In the genomic region with DNA sequence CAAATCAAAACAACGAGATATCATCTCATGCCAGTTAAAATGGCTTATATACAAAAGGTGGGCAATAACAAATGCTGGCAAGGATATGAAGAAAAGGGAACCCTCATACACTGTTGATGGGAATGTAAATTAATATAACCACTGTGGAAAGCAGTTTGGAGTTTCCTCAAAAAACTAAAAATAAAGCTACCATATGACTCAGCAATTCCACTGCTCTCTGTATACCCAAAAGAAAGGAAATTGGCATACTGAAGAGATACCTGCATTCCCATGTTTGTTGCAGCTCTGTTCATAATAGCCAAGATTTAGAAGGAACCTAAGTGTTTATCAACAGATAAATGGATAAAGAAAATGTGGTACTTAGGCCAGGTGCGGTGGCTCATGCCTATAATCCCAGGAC, we compare ENCODE assay signal across 21 cellular contexts.
"Had no signal": no experiment of that assay in that cellular context is flagged by ENCODE, and none has a peak within 500 bp of the region (broad histone marks: within the 10 kb centered on the region; RNA-seq: fewer than 3 reads in every experiment).

No MANE protein-coding gene starts in this region.

- H3K4me3 Mint-ChIP-seq: dendritic cell treated with granulocyte-macrophage colony-stimulating factor and Interleukin-4, amounts not matched to agents 40 ng/mL and 50 ng/mL, for 4 days; naive thymus-derived CD8-positive, alpha-beta T cell; nephron progenitor cell; stimulated activated effector memory CD8-positive, alpha-beta T cell treated with anti-CD3 and anti-CD28 coated beads, Interleukin-12 subunit alpha, Interleukin-12 subunit beta, amount 100 ng/mL, for 72 hours had no signal

- H3K4me1 ChIP-seq: esophagus muscularis mucosa, lower lobe of right lung, prostate gland, right atrium auricular region, sigmoid colon, stomach, thyroid gland had no signal

- H3K27ac Mint-ChIP-seq: dendritic cell treated with granulocyte-macrophage colony-stimulating factor and Interleukin-4, amounts not matched to agents 40 ng/mL and 50 ng/mL, for 4 days; naive thymus-derived CD8-positive, alpha-beta T cell; nephron progenitor cell; stimulated activated effector memory CD8-positive, alpha-beta T cell treated with anti-CD3 and anti-CD28 coated beads, Interleukin-12 subunit alpha, Interleukin-12 subunit beta, amount 100 ng/mL, for 72 hours had no signal

- FAIRE-seq: endothelial cell of umbilical vein, frontal cortex, keratinocyte had no signal

- H3K4me1 Mint-ChIP-seq: naive thymus-derived CD8-positive, alpha-beta T cell; nephron progenitor cell; stimulated activated effector memory CD8-positive, alpha-beta T cell treated with anti-CD3 and anti-CD28 coated beads, Interleukin-12 subunit alpha, Interleukin-12 subunit beta, amount 100 ng/mL, for 72 hours had no signal

- H3K27me3 ChIP-seq: esophagus muscularis mucosa, right atrium auricular region, sigmoid colon, stomach, thyroid gland had no signal

- DNase-seq: effector memory CD4-positive, alpha-beta T cell; left ventricle myocardium superior; lower lobe of right lung; naive thymus-derived CD8-positive, alpha-beta T cell; nephron progenitor cell; nucleus accumbens; sigmoid colon; stimulated activated CD4-positive, alpha-beta T cell treated with anti-CD3 and anti-CD28 coated beads, Interleukin-2, amount 100 ng/mL, for 24 hours; stimulated activated CD4-positive, alpha-beta T cell treated with anti-CD3 and anti-CD28 coated beads, Interleukin-4, amount 100 ng/mL, for 24 hours; stimulated activated naive CD4-positive, alpha-beta T cell treated with Interleukin-2 at 50 U/mL for 16 hours; stomach; thyroid gland; trophoblast cell had no signal

- ATAC-seq: left ventricle myocardium superior; lower lobe of right lung; naive thymus-derived CD8-positive, alpha-beta T cell; stimulated activated effector memory CD8-positive, alpha-beta T cell treated with anti-CD3 and anti-CD28 coated beads, Interleukin-12 subunit alpha, Interleukin-12 subunit beta, amount 100 ng/mL, for 72 hours had no signal

- H3K27me3 Mint-ChIP-seq: dendritic cell treated with granulocyte-macrophage colony-stimulating factor and Interleukin-4, amounts not matched to agents 40 ng/mL and 50 ng/mL, for 4 days had no signal

- H3K36me3 ChIP-seq: esophagus muscularis mucosa, lower lobe of right lung, prostate gland, right atrium auricular region, sigmoid colon, stomach, thyroid gland had no signal

- H3K4me3 ChIP-seq: esophagus muscularis mucosa, lower lobe of right lung, prostate gland, right atrium auricular region, sigmoid colon, stomach, thyroid gland had no signal

- H3K27ac ChIP-seq: esophagus muscularis mucosa, lower lobe of right lung, prostate gland, right atrium auricular region, sigmoid colon, stomach, thyroid gland had no signal

- H3K36me3 Mint-ChIP-seq: stimulated activated effector memory CD8-positive, alpha-beta T cell treated with anti-CD3 and anti-CD28 coated beads, Interleukin-12 subunit alpha, Interleukin-12 subunit beta, amount 100 ng/mL, for 72 hours had no signal

- H3K9me3 ChIP-seq: prostate gland, thyroid gland had no signal
